Comparison of ENCODE assay signal across 1 cellular context in genomic region chr5:149211566-149211965, GRCh38.
TF ChIP-seq lines count a peak whose summit lies in the region.

No MANE protein-coding gene starts in this region.

TF ChIP-seq in SK-N-SH, 30 proteins besides CTCF, POLR2A, EP300 and RAD21 (continued from another document):
- TF ChIP-seq, protein P1, sequence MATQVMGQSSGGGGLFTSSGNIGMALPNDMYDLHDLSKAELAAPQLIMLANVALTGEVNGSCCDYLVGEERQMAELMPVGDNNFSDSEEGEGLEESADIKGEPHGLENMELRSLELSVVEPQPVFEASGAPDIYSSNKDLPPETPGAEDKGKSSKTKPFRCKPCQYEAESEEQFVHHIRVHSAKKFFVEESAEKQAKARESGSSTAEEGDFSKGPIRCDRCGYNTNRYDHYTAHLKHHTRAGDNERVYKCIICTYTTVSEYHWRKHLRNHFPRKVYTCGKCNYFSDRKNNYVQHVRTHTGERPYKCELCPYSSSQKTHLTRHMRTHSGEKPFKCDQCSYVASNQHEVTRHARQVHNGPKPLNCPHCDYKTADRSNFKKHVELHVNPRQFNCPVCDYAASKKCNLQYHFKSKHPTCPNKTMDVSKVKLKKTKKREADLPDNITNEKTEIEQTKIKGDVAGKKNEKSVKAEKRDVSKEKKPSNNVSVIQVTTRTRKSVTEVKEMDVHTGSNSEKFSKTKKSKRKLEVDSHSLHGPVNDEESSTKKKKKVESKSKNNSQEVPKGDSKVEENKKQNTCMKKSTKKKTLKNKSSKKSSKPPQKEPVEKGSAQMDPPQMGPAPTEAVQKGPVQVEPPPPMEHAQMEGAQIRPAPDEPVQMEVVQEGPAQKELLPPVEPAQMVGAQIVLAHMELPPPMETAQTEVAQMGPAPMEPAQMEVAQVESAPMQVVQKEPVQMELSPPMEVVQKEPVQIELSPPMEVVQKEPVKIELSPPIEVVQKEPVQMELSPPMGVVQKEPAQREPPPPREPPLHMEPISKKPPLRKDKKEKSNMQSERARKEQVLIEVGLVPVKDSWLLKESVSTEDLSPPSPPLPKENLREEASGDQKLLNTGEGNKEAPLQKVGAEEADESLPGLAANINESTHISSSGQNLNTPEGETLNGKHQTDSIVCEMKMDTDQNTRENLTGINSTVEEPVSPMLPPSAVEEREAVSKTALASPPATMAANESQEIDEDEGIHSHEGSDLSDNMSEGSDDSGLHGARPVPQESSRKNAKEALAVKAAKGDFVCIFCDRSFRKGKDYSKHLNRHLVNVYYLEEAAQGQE (IDR thresholded peaks at IDR 0.05; ENCODE audit: low read depth, low read length): no peak
- TF ChIP-seq GATA2 (CRISPR knock-in tag; IDR thresholded peaks at IDR 0.05) (no peak), FOXJ3 (CRISPR knock-in tag; IDR thresholded peaks at IDR 0.05) (no peak), USF1 (IDR thresholded peaks at IDR 0.05; ENCODE audit: borderline replicate concordance, low read depth) (no peak), CHD2 (IDR thresholded peaks at IDR 0.05; ENCODE audit: low read length, partially characterized antibody) (no peak), MXI1 (IDR thresholded peaks at IDR 0.05; ENCODE audit: low read depth, low read length) (no peak), EZH2phosphoT487 (IDR thresholded peaks at IDR 0.05; ENCODE audit: borderline replicate concordance, low read depth) (no peak), TCF12 (IDR thresholded peaks at IDR 0.05) (no peak), SIN3A (IDR thresholded peaks at IDR 0.05; ENCODE audit: borderline replicate concordance, low read depth, low read length) (no peak), RXRA (IDR thresholded peaks at IDR 0.05; ENCODE audit: borderline replicate concordance, low read depth) (no peak), FOSL2 (IDR thresholded peaks at IDR 0.05; ENCODE audit: borderline replicate concordance, low read depth) (no peak), NFIC (IDR thresholded peaks at IDR 0.05; ENCODE audit: borderline replicate concordance) (no peak)
